In the genomic region with DNA sequence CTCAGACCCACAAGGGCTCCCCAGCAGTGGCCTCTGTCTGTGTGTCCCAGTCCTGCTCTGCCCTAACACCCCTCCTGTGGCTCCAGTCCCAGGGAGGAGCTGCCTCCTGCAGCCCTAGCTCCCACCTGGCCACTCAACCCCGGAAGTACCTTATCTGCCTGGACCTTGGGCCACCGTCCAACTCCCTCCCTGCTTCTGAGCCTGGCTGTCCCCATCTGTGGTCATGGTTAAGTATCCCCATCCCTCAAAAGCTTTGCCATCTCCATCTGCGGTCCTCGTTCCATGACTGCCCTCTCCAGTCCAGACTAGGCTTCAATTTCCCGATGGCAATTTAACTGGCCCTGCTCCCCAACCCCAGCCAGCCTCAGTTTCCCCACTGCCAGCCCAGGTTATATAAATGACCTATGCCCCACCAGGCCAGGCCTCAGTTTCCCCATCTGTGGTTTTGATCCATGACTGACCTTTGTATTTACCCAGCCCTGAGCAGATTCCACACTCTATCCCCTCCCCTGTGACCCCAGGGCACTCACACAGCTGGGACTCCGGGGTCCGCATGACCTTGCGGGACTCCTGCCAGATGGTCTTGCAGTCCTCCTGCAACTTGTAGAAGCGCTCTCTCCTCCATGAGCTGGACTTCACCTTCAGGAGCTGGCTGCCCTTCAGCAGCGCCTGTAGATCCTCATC, we compare ENCODE assay signal across 1 cellular context.
TF ChIP-seq lines count a peak whose summit lies in the region.

No MANE protein-coding gene starts in this region.

TF ChIP-seq in K562, 482 proteins besides CTCF, POLR2A, EP300 and RAD21 (continues in another document):
- TF ChIP-seq ZNF780A (CRISPR knock-in tag; IDR thresholded peaks at IDR 0.05) (no peak), ZNF717 (CRISPR knock-in tag; IDR thresholded peaks at IDR 0.05) (no peak), ZNF263 (CRISPR knock-in tag; IDR thresholded peaks at IDR 0.05; ENCODE audit: borderline replicate concordance) (no peak), ZNF184 (CRISPR knock-in tag; IDR thresholded peaks at IDR 0.05) (no peak), KLF16 (IDR thresholded peaks at IDR 0.05) (no peak), NR2C2 (CRISPR knock-in tag; IDR thresholded peaks at IDR 0.05) (no peak), NR2C2 (tag; IDR thresholded peaks at IDR 0.05) (no peak; the same call in 1 of the 2 replicates), ILF3 (IDR thresholded peaks at IDR 0.05; ENCODE audit: borderline replicate concordance) (no peak), SRSF9 (IDR thresholded peaks at IDR 0.05; ENCODE audit: borderline replicate concordance, low read depth, low read length) (no peak), ZMIZ1 (IDR thresholded peaks at IDR 0.05; ENCODE audit: low read depth in 2 of 2, low read length in 2 of 2) (no peak), DNMT1 (IDR thresholded peaks at IDR 0.05) (no peak), DPF2 (IDR thresholded peaks at IDR 0.05) (no peak; the same call in 1 of the 2 replicates), ZNF589 (CRISPR knock-in tag; IDR thresholded peaks at IDR 0.05; ENCODE audit: low read depth) (no peak), ATF1 (CRISPR knock-in tag; IDR thresholded peaks at IDR 0.05) (no peak), ATF1 (tag; IDR thresholded peaks at IDR 0.05) (no peak), ZBTB33 (CRISPR knock-in tag; IDR thresholded peaks at IDR 0.05) (no peak), ZNF512 (tag; IDR thresholded peaks at IDR 0.05) (no peak), ZNF444 (CRISPR knock-in tag; IDR thresholded peaks at IDR 0.05) (no peak), IRF2 (CRISPR knock-in tag; IDR thresholded peaks at IDR 0.05) (no peak), CREB3L1 (IDR thresholded peaks at IDR 0.05; ENCODE audit: borderline replicate concordance, low read depth) (no peak), ZNF12 (CRISPR knock-in tag; IDR thresholded peaks at IDR 0.05) (no peak), NFATC3 (IDR thresholded peaks at IDR 0.05) (no peak), KHSRP (IDR thresholded peaks at IDR 0.05) (no peak), ERF (CRISPR knock-in tag; IDR thresholded peaks at IDR 0.05) (no peak), NR4A1 (CRISPR knock-in tag; IDR thresholded peaks at IDR 0.05) (no peak), NR4A1 (tag; IDR thresholded peaks at IDR 0.05) (no peak), NBN (IDR thresholded peaks at IDR 0.05; ENCODE audit: low read depth) (no peak), FOXP1 (CRISPR knock-in tag; IDR thresholded peaks at IDR 0.05) (no peak), JUNB (CRISPR knock-in tag; conservative IDR thresholded peaks at IDR 0.05) (no peak), TOE1 (IDR thresholded peaks at IDR 0.05; ENCODE audit: borderline replicate concordance) (no peak), TOE1 (CRISPR knock-in tag; IDR thresholded peaks at IDR 0.05; ENCODE audit: borderline replicate concordance, low read depth) (no peak), KDM5B (IDR thresholded peaks at IDR 0.05; ENCODE audit: insufficient replicate concordance, low read depth, low read length) (no peak), RHOXF2B (CRISPR knock-in tag; conservative IDR thresholded peaks at IDR 0.05) (no peak), ZNF121 (CRISPR knock-in tag; conservative IDR thresholded peaks at IDR 0.05) (no peak), YY1 (IDR thresholded peaks at IDR 0.05; ENCODE audit: borderline replicate concordance in 1 of 3, control insufficient read depth in 1 of 3, extremely low read depth in 1 of 3, insufficient read depth in 3 of 3, insufficient read length in 1 of 3, insufficient replicate concordance in 2 of 3, low read depth in 1 of 3, low read length in 2 of 3) (no peak), BCL6 (CRISPR knock-in tag; IDR thresholded peaks at IDR 0.05) (no peak), NEUROD1 (IDR thresholded peaks at IDR 0.05; ENCODE audit: borderline replicate concordance, low read depth, low read length, partially characterized antibody) (no peak), ZNF174 (CRISPR knock-in tag; IDR thresholded peaks at IDR 0.05) (no peak), BHLHE40 (IDR thresholded peaks at IDR 0.05; ENCODE audit: low read length) (no peak), MNT (conservative IDR thresholded peaks at IDR 0.05) (no peak), CXXC5 (CRISPR knock-in tag; IDR thresholded peaks at IDR 0.05) (peak; percentile 23; the same call in 1 of the 2 replicates), MYNN (IDR thresholded peaks at IDR 0.05) (no peak), MYNN (CRISPR knock-in tag; IDR thresholded peaks at IDR 0.05) (no peak)
- TF ChIP-seq, protein P1, sequence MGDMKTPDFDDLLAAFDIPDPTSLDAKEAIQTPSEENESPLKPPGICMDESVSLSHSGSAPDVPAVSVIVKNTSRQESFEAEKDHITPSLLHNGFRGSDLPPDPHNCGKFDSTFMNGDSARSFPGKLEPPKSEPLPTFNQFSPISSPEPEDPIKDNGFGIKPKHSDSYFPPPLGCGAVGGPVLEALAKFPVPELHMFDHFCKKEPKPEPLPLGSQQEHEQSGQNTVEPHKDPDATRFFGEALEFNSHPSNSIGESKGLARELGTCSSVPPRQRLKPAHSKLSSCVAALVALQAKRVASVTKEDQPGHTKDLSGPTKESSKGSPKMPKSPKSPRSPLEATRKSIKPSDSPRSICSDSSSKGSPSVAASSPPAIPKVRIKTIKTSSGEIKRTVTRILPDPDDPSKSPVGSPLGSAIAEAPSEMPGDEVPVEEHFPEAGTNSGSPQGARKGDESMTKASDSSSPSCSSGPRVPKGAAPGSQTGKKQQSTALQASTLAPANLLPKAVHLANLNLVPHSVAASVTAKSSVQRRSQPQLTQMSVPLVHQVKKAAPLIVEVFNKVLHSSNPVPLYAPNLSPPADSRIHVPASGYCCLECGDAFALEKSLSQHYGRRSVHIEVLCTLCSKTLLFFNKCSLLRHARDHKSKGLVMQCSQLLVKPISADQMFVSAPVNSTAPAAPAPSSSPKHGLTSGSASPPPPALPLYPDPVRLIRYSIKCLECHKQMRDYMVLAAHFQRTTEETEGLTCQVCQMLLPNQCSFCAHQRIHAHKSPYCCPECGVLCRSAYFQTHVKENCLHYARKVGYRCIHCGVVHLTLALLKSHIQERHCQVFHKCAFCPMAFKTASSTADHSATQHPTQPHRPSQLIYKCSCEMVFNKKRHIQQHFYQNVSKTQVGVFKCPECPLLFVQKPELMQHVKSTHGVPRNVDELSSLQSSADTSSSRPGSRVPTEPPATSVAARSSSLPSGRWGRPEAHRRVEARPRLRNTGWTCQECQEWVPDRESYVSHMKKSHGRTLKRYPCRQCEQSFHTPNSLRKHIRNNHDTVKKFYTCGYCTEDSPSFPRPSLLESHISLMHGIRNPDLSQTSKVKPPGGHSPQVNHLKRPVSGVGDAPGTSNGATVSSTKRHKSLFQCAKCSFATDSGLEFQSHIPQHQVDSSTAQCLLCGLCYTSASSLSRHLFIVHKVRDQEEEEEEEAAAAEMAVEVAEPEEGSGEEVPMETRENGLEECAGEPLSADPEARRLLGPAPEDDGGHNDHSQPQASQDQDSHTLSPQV (IDR thresholded peaks at IDR 0.05): no peak
- TF ChIP-seq, protein P2, sequence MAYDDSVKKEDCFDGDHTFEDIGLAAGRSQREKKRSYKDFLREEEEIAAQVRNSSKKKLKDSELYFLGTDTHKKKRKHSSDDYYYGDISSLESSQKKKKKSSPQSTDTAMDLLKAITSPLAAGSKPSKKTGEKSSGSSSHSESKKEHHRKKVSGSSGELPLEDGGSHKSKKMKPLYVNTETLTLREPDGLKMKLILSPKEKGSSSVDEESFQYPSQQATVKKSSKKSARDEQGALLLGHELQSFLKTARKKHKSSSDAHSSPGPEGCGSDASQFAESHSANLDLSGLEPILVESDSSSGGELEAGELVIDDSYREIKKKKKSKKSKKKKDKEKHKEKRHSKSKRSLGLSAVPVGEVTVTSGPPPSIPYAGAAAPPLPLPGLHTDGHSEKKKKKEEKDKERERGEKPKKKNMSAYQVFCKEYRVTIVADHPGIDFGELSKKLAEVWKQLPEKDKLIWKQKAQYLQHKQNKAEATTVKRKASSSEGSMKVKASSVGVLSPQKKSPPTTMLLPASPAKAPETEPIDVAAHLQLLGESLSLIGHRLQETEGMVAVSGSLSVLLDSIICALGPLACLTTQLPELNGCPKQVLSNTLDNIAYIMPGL (CRISPR knock-in tag; IDR thresholded peaks at IDR 0.05): no peak
- TF ChIP-seq, protein P3, sequence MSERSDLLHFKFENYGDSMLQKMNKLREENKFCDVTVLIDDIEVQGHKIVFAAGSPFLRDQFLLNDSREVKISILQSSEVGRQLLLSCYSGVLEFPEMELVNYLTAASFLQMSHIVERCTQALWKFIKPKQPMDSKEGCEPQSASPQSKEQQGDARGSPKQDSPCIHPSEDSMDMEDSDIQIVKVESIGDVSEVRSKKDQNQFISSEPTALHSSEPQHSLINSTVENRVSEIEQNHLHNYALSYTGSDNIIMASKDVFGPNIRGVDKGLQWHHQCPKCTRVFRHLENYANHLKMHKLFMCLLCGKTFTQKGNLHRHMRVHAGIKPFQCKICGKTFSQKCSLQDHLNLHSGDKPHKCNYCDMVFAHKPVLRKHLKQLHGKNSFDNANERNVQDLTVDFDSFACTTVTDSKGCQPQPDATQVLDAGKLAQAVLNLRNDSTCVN (CRISPR knock-in tag; IDR thresholded peaks at IDR 0.05): no peak
- TF ChIP-seq, protein P4, sequence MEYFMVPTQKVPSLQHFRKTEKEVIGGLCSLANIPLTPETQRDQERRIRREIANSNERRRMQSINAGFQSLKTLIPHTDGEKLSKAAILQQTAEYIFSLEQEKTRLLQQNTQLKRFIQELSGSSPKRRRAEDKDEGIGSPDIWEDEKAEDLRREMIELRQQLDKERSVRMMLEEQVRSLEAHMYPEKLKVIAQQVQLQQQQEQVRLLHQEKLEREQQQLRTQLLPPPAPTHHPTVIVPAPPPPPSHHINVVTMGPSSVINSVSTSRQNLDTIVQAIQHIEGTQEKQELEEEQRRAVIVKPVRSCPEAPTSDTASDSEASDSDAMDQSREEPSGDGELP (CRISPR knock-in tag; IDR thresholded peaks at IDR 0.05; ENCODE audit: borderline replicate concordance): peak; percentile 72; the same call in 1 of the 2 replicates
